ENCODE assay signal across 28 cellular contexts in the genomic region with DNA sequence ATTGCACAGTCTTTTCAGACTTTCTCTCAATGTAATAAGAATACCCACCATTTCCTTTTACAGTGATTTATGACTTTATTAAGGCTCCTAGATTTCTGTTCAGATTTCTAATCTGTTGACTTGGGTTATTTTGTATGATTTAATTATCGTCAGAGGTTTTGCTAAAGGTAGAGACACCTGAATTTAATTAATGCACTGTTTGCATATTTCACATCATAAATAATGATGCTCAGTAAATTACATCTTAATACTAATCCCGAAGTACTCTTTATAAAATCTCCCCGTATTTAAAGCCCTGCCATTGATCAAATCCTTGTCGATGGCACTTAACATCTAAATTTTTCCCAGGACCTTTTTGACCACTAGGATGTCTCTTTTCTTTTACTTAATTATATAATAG.
"Had no signal": no experiment of that assay in that cellular context is flagged by ENCODE, and none has a peak within 500 bp of the region (broad histone marks: within the 10 kb centered on the region; RNA-seq: fewer than 3 reads in every experiment).

No MANE protein-coding gene starts in this region.

- H3K27ac ChIP-seq: colonic mucosa, coronary artery, dorsolateral prefrontal cortex, epithelial cell of prostate, esophagus muscularis mucosa, esophagus squamous epithelium, foreskin keratinocyte, gastrocnemius medialis, gastroesophageal sphincter, heart left ventricle, heart right ventricle, hepatocyte had no signal

- H3K27me3 ChIP-seq: colonic mucosa, esophagus muscularis mucosa, esophagus squamous epithelium, foreskin keratinocyte, gastrocnemius medialis, gastroesophageal sphincter, heart left ventricle, heart right ventricle, hepatocyte had no signal

- H3K4me1 ChIP-seq: colonic mucosa, gastrocnemius medialis, heart left ventricle, heart right ventricle had no signal

- ATAC-seq: effector memory CD8-positive, alpha-beta T cell; esophagus mucosa; foreskin keratinocyte; gastrocnemius medialis; gastroesophageal sphincter; heart left ventricle; heart right ventricle had no signal

- H3K36me3 ChIP-seq: colonic mucosa, esophagus muscularis mucosa, esophagus squamous epithelium, gastrocnemius medialis, gastroesophageal sphincter, heart left ventricle, heart right ventricle had no signal

- H3K4me2 ChIP-seq: hepatocyte had no signal

- H2AFZ ChIP-seq: hepatocyte had no signal

- DNase-seq: colonic mucosa; cortex of kidney; dermis blood vessel endothelial cell; dorsolateral prefrontal cortex; effector CD4-positive, alpha-beta T cell; effector CD8-positive, alpha-beta T cell; effector memory CD4-positive, alpha-beta T cell; effector memory CD8-positive, alpha-beta T cell; endodermal cell; erythroblast; esophagus squamous epithelium; foreskin fibroblast; foreskin keratinocyte; foreskin melanocyte; gastrocnemius medialis; glutamatergic neuron; head of caudate nucleus; heart left ventricle; heart right ventricle had no signal

- H3K4me3 ChIP-seq: colonic mucosa, coronary artery, dorsolateral prefrontal cortex, esophagus muscularis mucosa, esophagus squamous epithelium, gastrocnemius medialis, gastroesophageal sphincter, heart left ventricle, heart right ventricle, hepatocyte had no signal

- H3K79me2 ChIP-seq: hepatocyte had no signal

- FAIRE-seq: endometrium, endothelial cell of umbilical vein, frontal cortex had no signal

- H3K9me3 ChIP-seq: colonic mucosa, esophagus muscularis mucosa, esophagus squamous epithelium, gastrocnemius medialis, gastroesophageal sphincter, heart left ventricle had no signal
